ENCODE assay signal across 23 cellular contexts in genomic region chr15:60935130-60935529, GRCh38.
A peak's percentile ranks its signal among the peaks of the same experiment; 100 is the strongest.
DNase-seq lines count a peak whose midpoint lies in the region; ATAC-seq and TF ChIP-seq lines count a peak whose summit lies in the region.
"Had no signal": no experiment of that assay in that cellular context is flagged by ENCODE, and none has a peak within 500 bp of the region (broad histone marks: within the 10 kb centered on the region; RNA-seq: fewer than 3 reads in every experiment).

No MANE protein-coding gene starts in this region.

- no peaks in the 10 kb centered on the region for H3K27me3 ChIP-seq in vagina
- H3K27me3 ChIP-seq: right lobe of liver had no signal

- CTCF ChIA-PET in activated naive CD4-positive, alpha-beta T cell treated with anti-CD3 and anti-CD28 coated beads, Interleukin-2, amount 10 ng/mL, durations not matched to agents 7 days and 5 days (lab: Charles Lee), result no interaction called here

- peaks cover 12% of the 10 kb centered on the region for H3K4me1 Mint-ChIP-seq in activated naive CD4-positive, alpha-beta T cell treated with anti-CD3 and anti-CD28 coated beads, Interleukin-2, amount 10 ng/mL, durations not matched to agents 7 days and 5 days
- H3K4me1 Mint-ChIP-seq: B cell had no signal

- ATAC-seq in left ventricle myocardium superior (peak; percentile 80), HG03354 (IDR thresholded peaks at IDR 0.05; ENCODE audit: poor library complexity, severe bottlenecking, unreplicated experiment) (no peak), HG02610 (IDR thresholded peaks at IDR 0.05; ENCODE audit: unreplicated experiment) (no peak)
- ATAC-seq: activated T-cell treated with anti-CD3 and anti-CD28 coated beads, Interleukin-2, amount 50 U/mL, for 4 hours; naive thymus-derived CD8-positive, alpha-beta T cell; right lobe of liver had no signal

- TF ChIP-seq POLR2A in vagina (IDR thresholded peaks at IDR 0.05), result no peak

- H3K27ac ChIP-seq in vagina, result peak overlapping the region; percentile 6
- H3K27ac ChIP-seq: KMS-11, right lobe of liver had no signal

- H3K4me3 Mint-ChIP-seq in activated naive CD4-positive, alpha-beta T cell treated with anti-CD3 and anti-CD28 coated beads, Interleukin-2, amount 10 ng/mL, durations not matched to agents 7 days and 5 days, result no peak overlapping the region
- H3K4me3 Mint-ChIP-seq: activated T-cell treated with anti-CD3 and anti-CD28 coated beads, Interleukin-2, amount 50 U/mL, for 4 hours; B cell; naive thymus-derived CD8-positive, alpha-beta T cell had no signal

- H3K4me3 ChIP-seq in vagina, result no peak overlapping the region
- H3K4me3 ChIP-seq: right lobe of liver had no signal

- no peaks in the 10 kb centered on the region for H3K9me3 Mint-ChIP-seq in activated naive CD4-positive, alpha-beta T cell treated with anti-CD3 and anti-CD28 coated beads, Interleukin-2, amount 10 ng/mL, durations not matched to agents 7 days and 5 days
- H3K9me3 Mint-ChIP-seq: activated T-cell treated with anti-CD3 and anti-CD28 coated beads, Interleukin-2, amount 50 U/mL, for 4 hours; naive thymus-derived CD8-positive, alpha-beta T cell had no signal

- intact Hi-C loops in left ventricle myocardium superior (cut with micrococcal nuclease) (no loop called here), vagina (cut with DNase I) (no loop called here)

- DNase-seq in NCI-H2081 (lab: John Stamatoyannopoulos, UW) (peak; percentile 58 to 89), NCI-H2081 treated with DMSO at 0.1 percent for 48 hours (lab: John Stamatoyannopoulos, UW) (no peak), left ventricle myocardium superior (no peak), renal cortical epithelial cell (ENCODE audit: low read depth) (peak; percentile 32), vagina (ENCODE audit: extremely low spot score in 2 of 2) (no peak)
- DNase-seq in activated naive CD4-positive, alpha-beta T cell treated with anti-CD3 and anti-CD28 coated beads, Interleukin-2, amount 10 ng/mL, durations not matched to agents 7 days and 5 days, result no peak
- DNase-seq: 8988T; activated CD4-positive, alpha-beta T cell treated with anti-CD3 and anti-CD28 coated beads for 1 hour; activated naive CD4-positive, alpha-beta T cell treated with Interleukin-2 at 50 U/mL for 16 hours; activated T-cell treated with anti-CD3 and anti-CD28 coated beads, Interleukin-2, amount 50 U/mL, for 4 hours; COR-L47; DND-41; naive thymus-derived CD8-positive, alpha-beta T cell; NCI-H1930; NCI-H345; NCI-H82; OCI-M1; right lobe of liver; SHP77 treated with DMSO at 0.1 percent for 48 hours had no signal

- no peaks in the 10 kb centered on the region for H3K36me3 ChIP-seq in vagina
- H3K36me3 ChIP-seq: right lobe of liver had no signal

- H3K4me1 ChIP-seq in vagina, result peaks cover 35% of the 10 kb centered on the region

- no peaks in the 10 kb centered on the region for H3K36me3 Mint-ChIP-seq in activated naive CD4-positive, alpha-beta T cell treated with anti-CD3 and anti-CD28 coated beads, Interleukin-2, amount 10 ng/mL, durations not matched to agents 7 days and 5 days
- H3K36me3 Mint-ChIP-seq: naive thymus-derived CD8-positive, alpha-beta T cell had no signal

- TF ChIP-seq CTCF in vagina (IDR thresholded peaks at IDR 0.05), result no peak

- no peak overlapping the region for H3K27ac Mint-ChIP-seq in activated naive CD4-positive, alpha-beta T cell treated with anti-CD3 and anti-CD28 coated beads, Interleukin-2, amount 10 ng/mL, durations not matched to agents 7 days and 5 days
- H3K27ac Mint-ChIP-seq: B cell; naive thymus-derived CD8-positive, alpha-beta T cell had no signal

- no peaks in the 10 kb centered on the region for H3K9me3 ChIP-seq in vagina
- H3K9me3 ChIP-seq: right lobe of liver had no signal

- peaks cover 32% of the 10 kb centered on the region for H3K27me3 Mint-ChIP-seq in activated naive CD4-positive, alpha-beta T cell treated with anti-CD3 and anti-CD28 coated beads, Interleukin-2, amount 10 ng/mL, durations not matched to agents 7 days and 5 days

Comparison
In these comparisons a context has a peak if more than half of its experiments do, and no peak if none do; other contexts are left out.
1. DNase-seq: peak in NCI-H2081 (2 of 2) and renal cortical epithelial cell (single experiment); none in NCI-H2081 treated with DMSO at 0.1 percent for 48 hours (single experiment), left ventricle myocardium superior (single experiment), vagina (0 of 2) and activated naive CD4-positive, alpha-beta T cell treated with anti-CD3 and anti-CD28 coated beads, Interleukin-2, amount 10 ng/mL, durations not matched to agents 7 days and 5 days (single experiment).